Comparison of ENCODE assay signal across 8 cellular contexts in genomic region chr6:296151-297122, GRCh38. TPM values are rescaled to one million over a fixed set of nuclear protein-coding genes. Genes with fewer than 3 reads are reported as not detected.
DNase-seq lines count a peak whose midpoint lies in the region; ATAC-seq, FAIRE-seq and TF ChIP-seq lines count a peak whose summit lies in the region.

No MANE protein-coding gene starts in this region.

- TF ChIP-seq CTCF in right atrium auricular region (IDR thresholded peaks at IDR 0.05) = no peak
- TF ChIP-seq CTCF in D721Med (IDR thresholded peaks at IDR 0.05; ENCODE audit: insufficient read depth, missing control alignments) = no peak

- DNase-seq in LHCN-M2 (ENCODE audit: low read depth) = peak; percentile 12
- peak; percentile 70 for DNase-seq in right atrium auricular region (ENCODE audit: low spot score)
- no peak for DNase-seq in D721Med (ENCODE audit: insufficient read length, low spot score)
- DNase-seq in stimulated activated CD4-positive, alpha-beta T cell treated with anti-CD3 and anti-CD28 coated beads, Interleukin-2, amount 100 ng/mL, for 48 hours = no peak
- DNase-seq in NCI-H2171 (lab: John Stamatoyannopoulos, UW) = no peak
- no peak for DNase-seq in NCI-H187 treated with DMSO at 0.1 percent for 48 hours (lab: John Stamatoyannopoulos, UW)

- H3K9me3 ChIP-seq in BLaER1 treated with 17β-estradiol and CSF1 and Interleukin-3, amounts not matched to agents 10 nM and 100 nM (replicated peaks in 1 of 11) = peaks cover 0 to 21% (median 11%) of the 10 kb centered on the region in 11 experiments; a peak in 12 of 22 replicates
- no peaks in the 10 kb centered on the region for H3K9me3 ChIP-seq in right atrium auricular region

- FAIRE-seq in D721Med (lab: Jason Lieb, UNC) = no peak

- peak overlapping the region; percentile 79 to 90 (median 87) for H3K4me2 ChIP-seq in BLaER1 treated with 17β-estradiol and CSF1 and Interleukin-3, amounts not matched to agents 10 nM and 100 nM

- H3K27me3 ChIP-seq in BLaER1 treated with 17β-estradiol and CSF1 and Interleukin-3, amounts not matched to agents 10 nM and 100 nM = no peaks in the 10 kb centered on the region
- no peaks in the 10 kb centered on the region for H3K27me3 ChIP-seq in right atrium auricular region

- H3K4me3 ChIP-seq in BLaER1 treated with 17β-estradiol and CSF1 and Interleukin-3, amounts not matched to agents 10 nM and 100 nM = peak overlapping the region in 9 of 10 experiments; percentile 3 to 52 (median 17); a peak in 15 of 20 replicates
- H3K4me3 ChIP-seq in right atrium auricular region = no peak overlapping the region

- peak; percentile 41 for ATAC-seq in GM19395 (IDR thresholded peaks at IDR 0.05; ENCODE audit: unreplicated experiment)

- peaks cover 69 to 83% (median 74%) of the 10 kb centered on the region in 10 experiments for H3K4me1 ChIP-seq in BLaER1 treated with 17β-estradiol and CSF1 and Interleukin-3, amounts not matched to agents 10 nM and 100 nM
- H3K4me1 ChIP-seq in right atrium auricular region = peaks cover 0 to 40% of the 10 kb centered on the region in 2 donors

- peak overlapping the region; percentile 27 to 76 (median 66) for H3K27ac ChIP-seq in BLaER1 treated with 17β-estradiol and CSF1 and Interleukin-3, amounts not matched to agents 10 nM and 100 nM
- peak overlapping the region; percentile 5 to 33 for H3K27ac ChIP-seq in right atrium auricular region

- H3K9ac ChIP-seq in BLaER1 treated with 17β-estradiol and CSF1 and Interleukin-3, amounts not matched to agents 10 nM and 100 nM = peak overlapping the region; percentile 6 to 58 (median 45); a peak in 20 of 22 replicates

- peaks cover 0 to 5% (median 0%) of the 10 kb centered on the region in 11 experiments; a peak in 1 of 22 replicates for H4K20me1 ChIP-seq in BLaER1 treated with 17β-estradiol and CSF1 and Interleukin-3, amounts not matched to agents 10 nM and 100 nM

- peaks cover 0 to 12% (median 0%) of the 10 kb centered on the region in 11 experiments; a peak in 3 of 22 replicates for H3K36me3 ChIP-seq in BLaER1 treated with 17β-estradiol and CSF1 and Interleukin-3, amounts not matched to agents 10 nM and 100 nM
- H3K36me3 ChIP-seq in right atrium auricular region = no peaks in the 10 kb centered on the region

RNA-seq across cellular contexts. Expression of gene DUSP22, which starts 4.2 kb away (rescaled TPM):
- 6.8 and 14.9 TPM in 2 replicates for total RNA-seq in LHCN-M2 (2014; rRNA removed)
- 11.3 TPM for polyA plus RNA-seq in LHCN-M2 (2012)
- 10 to 100 TPM; 45.1 to 54.1 TPM for total RNA-seq in right atrium auricular region

Comparison
In these comparisons a context has a peak if more than half of its experiments do, and no peak if none do; other contexts are left out.
1. H3K4me3 ChIP-seq: peak in BLaER1 treated with 17β-estradiol and CSF1 and Interleukin-3, amounts not matched to agents 10 nM and 100 nM (9 of 10); none in right atrium auricular region (0 of 2).
2. DNase-seq: peak in LHCN-M2 (single experiment) and right atrium auricular region (single experiment); none in D721Med (single experiment), stimulated activated CD4-positive, alpha-beta T cell treated with anti-CD3 and anti-CD28 coated beads, Interleukin-2, amount 100 ng/mL, for 48 hours (0 of 2), NCI-H2171 (single experiment) and NCI-H187 treated with DMSO at 0.1 percent for 48 hours (single experiment).